In genomic region chr7:129829677-129830631, GRCh38 we compare ENCODE assay signal across 1 cellular context.
TF ChIP-seq lines count a peak whose summit lies in the region.

No MANE protein-coding gene starts in this region.

TF ChIP-seq in H1, 55 proteins besides CTCF, POLR2A, EP300 and RAD21 (continued from another document):
- TF ChIP-seq ATF2 (IDR thresholded peaks at IDR 0.05; ENCODE audit: low read length) (peak; percentile 85), BRCA1 (IDR thresholded peaks at IDR 0.05; ENCODE audit: low read depth, low read length) (no peak), YY1 (IDR thresholded peaks at IDR 0.05; ENCODE audit: low read depth, low read length) (peak; percentile 81; the same call in 1 of the 2 replicates), RXRA (IDR thresholded peaks at IDR 0.05; ENCODE audit: insufficient read depth, low read depth, low read length) (peak; percentile 97), RNF2 (IDR thresholded peaks at IDR 0.05; ENCODE audit: borderline replicate concordance, low read depth, low read length, missing control alignments, poor library complexity, severe bottlenecking) (no peak)
- TF ChIP-seq, protein P1, sequence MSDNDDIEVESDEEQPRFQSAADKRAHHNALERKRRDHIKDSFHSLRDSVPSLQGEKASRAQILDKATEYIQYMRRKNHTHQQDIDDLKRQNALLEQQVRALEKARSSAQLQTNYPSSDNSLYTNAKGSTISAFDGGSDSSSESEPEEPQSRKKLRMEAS (IDR thresholded peaks at IDR 0.05), result peak; percentile 65
- TF ChIP-seq, protein P2, sequence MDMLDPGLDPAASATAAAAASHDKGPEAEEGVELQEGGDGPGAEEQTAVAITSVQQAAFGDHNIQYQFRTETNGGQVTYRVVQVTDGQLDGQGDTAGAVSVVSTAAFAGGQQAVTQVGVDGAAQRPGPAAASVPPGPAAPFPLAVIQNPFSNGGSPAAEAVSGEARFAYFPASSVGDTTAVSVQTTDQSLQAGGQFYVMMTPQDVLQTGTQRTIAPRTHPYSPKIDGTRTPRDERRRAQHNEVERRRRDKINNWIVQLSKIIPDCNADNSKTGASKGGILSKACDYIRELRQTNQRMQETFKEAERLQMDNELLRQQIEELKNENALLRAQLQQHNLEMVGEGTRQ (IDR thresholded peaks at IDR 0.05; ENCODE audit: low read length), result no peak
TF ChIP-seq in H1: peak in this region for 11.
